ENCODE assay signal across 30 cellular contexts in genomic region chr6:19450651-19451050, GRCh38.
"Had no signal": no experiment of that assay in that cellular context is flagged by ENCODE, and none has a peak within 500 bp of the region (broad histone marks: within the 10 kb centered on the region; RNA-seq: fewer than 3 reads in every experiment).

No MANE protein-coding gene starts in this region.

- H3K9me3 Mint-ChIP-seq: activated naive CD4-positive, alpha-beta T cell treated with anti-CD3 and anti-CD28 coated beads, Interleukin-2, amount 50 U/mL, for 24 hours; activated naive CD8-positive, alpha-beta T cell treated with anti-CD3 and anti-CD28 coated beads, Interleukin-2, amount 10 ng/mL, durations not matched to agents 7 days and 5 days had no signal

- H3K4me1 Mint-ChIP-seq: activated CD4-positive, alpha-beta T cell treated with anti-CD3 and anti-CD28 coated beads for 36 hours; activated CD4-positive, alpha-beta T cell treated with anti-CD3 and anti-CD28 coated beads, Interleukin-2, amount 10 ng/mL, durations not matched to agents 7 days and 5 days; activated naive CD4-positive, alpha-beta T cell treated with anti-CD3 and anti-CD28 coated beads, Interleukin-2, amount 50 U/mL, for 24 hours; activated naive CD8-positive, alpha-beta T cell treated with anti-CD3 and anti-CD28 coated beads, Interleukin-2, amount 10 ng/mL, durations not matched to agents 7 days and 5 days had no signal

- H3K4me1 ChIP-seq: body of pancreas, breast epithelium had no signal

- H3K27me3 Mint-ChIP-seq: activated CD4-positive, alpha-beta T cell treated with anti-CD3 and anti-CD28 coated beads for 36 hours; activated CD4-positive, alpha-beta T cell treated with anti-CD3 and anti-CD28 coated beads, Interleukin-2, amount 10 ng/mL, durations not matched to agents 7 days and 5 days; activated naive CD4-positive, alpha-beta T cell treated with anti-CD3 and anti-CD28 coated beads, Interleukin-2, amount 50 U/mL, for 24 hours; activated naive CD8-positive, alpha-beta T cell treated with anti-CD3 and anti-CD28 coated beads, Interleukin-2, amount 10 ng/mL, durations not matched to agents 7 days and 5 days; activated T-cell treated with anti-CD3 and anti-CD28 coated beads, Interleukin-2, amount 50 U/mL, for 24 hours had no signal

- ATAC-seq: activated CD4-positive, alpha-beta T cell treated with anti-CD3 and anti-CD28 coated beads for 36 hours; activated CD4-positive, CD25-positive, alpha-beta regulatory T cell treated with anti-CD3 and anti-CD28 coated beads, Interleukin-2, amount 50 U/mL, for 24 hours; activated CD8-positive, alpha-beta T cell treated with anti-CD3 and anti-CD28 coated beads, Interleukin-2, amount 10 ng/mL, durations not matched to agents 7 days and 5 days; body of pancreas; Right ventricle myocardium inferior had no signal

- H3K4me3 ChIP-seq: body of pancreas, breast epithelium, MG63, PC-9 had no signal

- H3K27ac ChIP-seq: body of pancreas, breast epithelium, PC-9, RWPE1 had no signal

- DNase-seq: activated CD4-positive, alpha-beta T cell treated with anti-CD3 and anti-CD28 coated beads for 36 hours; activated CD4-positive, alpha-beta T cell treated with anti-CD3 and anti-CD28 coated beads, Interleukin-2, amount 10 ng/mL, durations not matched to agents 7 days and 5 days; activated CD4-positive, alpha-beta T cell treated with anti-CD3 and anti-CD28 coated beads, Interleukin-2, amount 50 U/mL, for 48 hours; activated CD8-positive, alpha-beta T cell treated with anti-CD3 and anti-CD28 coated beads, Interleukin-2, amount 10 ng/mL, durations not matched to agents 7 days and 5 days; activated gamma-delta T cell; activated naive CD4-positive, alpha-beta T cell treated with Interleukin-2 at 50 U/mL for 16 hours; activated naive CD8-positive, alpha-beta T cell treated with anti-CD3 and anti-CD28 coated beads, Interleukin-2, amount 10 ng/mL, durations not matched to agents 7 days and 5 days; activated T-cell treated with anti-CD3 and anti-CD28 coated beads, Interleukin-2, amount 50 U/mL, for 24 hours; body of pancreas; Kasumi-1; KBM-7; MG63; NCI-H1048; NCI-H1105 treated with DMSO at 0.1 percent for 48 hours; NCI-H1436; NCI-H1694; NCI-H1930; NCI-H2081 treated with DMSO at 0.1 percent for 48 hours; NCI-H2171; NCI-H510A; NK-92 treated with Interleukin-12 subunit alpha and Interleukin-12 subunit beta, amount 100 ng/mL, for 24 hours; PC-9; SIG-M5; T1000 had no signal

- H3K4me3 Mint-ChIP-seq: activated CD4-positive, alpha-beta T cell treated with anti-CD3 and anti-CD28 coated beads for 36 hours; activated CD4-positive, alpha-beta T cell treated with anti-CD3 and anti-CD28 coated beads, Interleukin-2, amount 10 ng/mL, durations not matched to agents 7 days and 5 days; activated CD8-positive, alpha-beta T cell treated with anti-CD3 and anti-CD28 coated beads, Interleukin-2, amount 10 ng/mL, durations not matched to agents 7 days and 5 days; activated naive CD4-positive, alpha-beta T cell treated with anti-CD3 and anti-CD28 coated beads, Interleukin-2, amount 50 U/mL, for 24 hours; activated naive CD8-positive, alpha-beta T cell treated with anti-CD3 and anti-CD28 coated beads, Interleukin-2, amount 10 ng/mL, durations not matched to agents 7 days and 5 days; activated T-cell treated with anti-CD3 and anti-CD28 coated beads, Interleukin-2, amount 50 U/mL, for 24 hours had no signal

- H3K27me3 ChIP-seq: body of pancreas, breast epithelium, MG63 had no signal

- H3K36me3 Mint-ChIP-seq: activated naive CD4-positive, alpha-beta T cell treated with anti-CD3 and anti-CD28 coated beads, Interleukin-2, amount 50 U/mL, for 24 hours; activated naive CD8-positive, alpha-beta T cell treated with anti-CD3 and anti-CD28 coated beads, Interleukin-2, amount 10 ng/mL, durations not matched to agents 7 days and 5 days had no signal

- H3K36me3 ChIP-seq: breast epithelium, MG63 had no signal

- H3K27ac Mint-ChIP-seq: activated CD4-positive, alpha-beta T cell treated with anti-CD3 and anti-CD28 coated beads for 36 hours; activated CD4-positive, alpha-beta T cell treated with anti-CD3 and anti-CD28 coated beads, Interleukin-2, amount 10 ng/mL, durations not matched to agents 7 days and 5 days; activated CD8-positive, alpha-beta T cell treated with anti-CD3 and anti-CD28 coated beads, Interleukin-2, amount 10 ng/mL, durations not matched to agents 7 days and 5 days; activated naive CD4-positive, alpha-beta T cell treated with anti-CD3 and anti-CD28 coated beads, Interleukin-2, amount 50 U/mL, for 24 hours; activated naive CD8-positive, alpha-beta T cell treated with anti-CD3 and anti-CD28 coated beads, Interleukin-2, amount 10 ng/mL, durations not matched to agents 7 days and 5 days; activated T-cell treated with anti-CD3 and anti-CD28 coated beads, Interleukin-2, amount 50 U/mL, for 24 hours; activated T-helper 2 cell treated with anti-CD3 and anti-CD28 coated beads, Interferon-gamma antibody, Interleukin-2, Interleukin-4, amounts not matched to agents 10 μg/mL and 5 μg/mL and 100 μg/mL, durations not matched to agents 14 hours and 24 hours and 36 hours had no signal

- H3K4me2 ChIP-seq: PC-9 had no signal

- H3K9me3 ChIP-seq: body of pancreas, breast epithelium, MG63 had no signal

- H2AFZ ChIP-seq: PC-9 had no signal
